In the genomic region with DNA sequence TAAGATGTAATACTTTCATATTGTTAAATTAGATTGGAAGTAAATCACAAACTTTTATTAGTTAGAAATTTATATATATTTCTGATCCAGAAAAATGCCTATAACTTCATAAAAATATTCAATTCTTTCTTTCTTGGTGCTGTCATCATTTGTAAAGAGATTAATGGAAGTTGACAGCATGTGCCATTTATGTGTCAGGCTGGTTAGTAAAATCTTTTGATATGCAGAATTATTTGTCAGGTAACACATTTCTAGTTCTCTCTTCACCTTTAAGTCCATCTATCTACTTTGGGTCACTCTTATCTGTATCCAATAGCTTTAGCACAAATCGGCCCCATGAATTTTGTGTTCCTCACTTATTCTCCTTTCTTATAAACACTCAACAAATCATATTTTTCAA, we compare ENCODE assay signal across 1 cellular context.
"Had no signal": no experiment of that assay in that cellular context is flagged by ENCODE, and none has a peak within 500 bp of the region (broad histone marks: within the 10 kb centered on the region; RNA-seq: fewer than 3 reads in every experiment).

No MANE protein-coding gene starts in this region.

- ATAC-seq: GM12878 had no signal

- H3K4me3 ChIP-seq: GM12878 had no signal
